In genomic region chr5:144308211-144308610, GRCh38 we compare ENCODE assay signal across 14 cellular contexts.
A peak's percentile ranks its signal among the peaks of the same experiment; 100 is the strongest.
DNase-seq lines count a peak whose midpoint lies in the region; ATAC-seq and TF ChIP-seq lines count a peak whose summit lies in the region.
"Had no signal": no experiment of that assay in that cellular context is flagged by ENCODE, and none has a peak within 500 bp of the region (broad histone marks: within the 10 kb centered on the region; RNA-seq: fewer than 3 reads in every experiment).

No MANE protein-coding gene starts in this region.

- H3K4me3 ChIP-seq in heart left ventricle (no peak overlapping the region), body of pancreas (no peak overlapping the region), H7 (ENCODE audit: insufficient read depth, low read depth, low read length) (no peak overlapping the region)

- WGBS in heart left ventricle, 4 donors: 85 to 93% (median 91%) methylated on average over 5 of the region's 5 CpGs
- WGBS in body of pancreas, 2 donors: 73 to 74% methylated on average over 5 of the region's 5 CpGs

- TF ChIP-seq CTCF in heart left ventricle (IDR thresholded peaks at IDR 0.05) (no peak), body of pancreas (IDR thresholded peaks at IDR 0.05) (no peak)

- H3K9me3 ChIP-seq in heart left ventricle (no peaks in the 10 kb centered on the region), body of pancreas (no peaks in the 10 kb centered on the region)

- peaks cover 0 to 16% (median 0%) of the 10 kb centered on the region in 9 donors for H3K27me3 ChIP-seq in heart left ventricle
- H3K27me3 ChIP-seq in body of pancreas: no peaks in the 10 kb centered on the region
- H3K27me3 ChIP-seq in H7 (ENCODE audit: control insufficient read depth, insufficient read depth, low read length): no peaks in the 10 kb centered on the region

- peaks cover 0 to 7% (median 0%) of the 10 kb centered on the region in 12 donors for H3K4me1 ChIP-seq in heart left ventricle
- peaks cover 45% of the 10 kb centered on the region for H3K4me1 ChIP-seq in body of pancreas

- intact Hi-C loops in Right ventricle myocardium superior (cut with DNase I) (no loop called here), heart left ventricle (cut with DNase I) (no loop called here), body of pancreas (cut with DNase I) (no loop called here)

- ATAC-seq in Right ventricle myocardium superior (ENCODE audit: poor library complexity) (peak; percentile 26), heart left ventricle (no peak), body of pancreas (no peak)
- ATAC-seq: HepG2 had no signal

- no peaks in the 10 kb centered on the region for H3K36me3 ChIP-seq in heart left ventricle
- no peaks in the 10 kb centered on the region for H3K36me3 ChIP-seq in body of pancreas (replicated peaks in 1 of 2; ENCODE audit: insufficient read depth in 1 of 2, low read depth in 2 of 2)
- H3K36me3 ChIP-seq in H7 (replicated peaks; ENCODE audit: control insufficient read depth, insufficient read depth, low read length): no peaks in the 10 kb centered on the region

- DNase-seq in NCI-H146 (lab: John Stamatoyannopoulos, UW): peak; percentile 22
- DNase-seq in NCI-H146 treated with DMSO at 0.1 percent for 48 hours (lab: John Stamatoyannopoulos, UW; ENCODE audit: unreplicated experiment): no peak
- DNase-seq in Right ventricle myocardium superior: no peak
- DNase-seq in heart left ventricle: no peak
- DNase-seq in body of pancreas: peak in 2 of 4 donors; percentile 8 to 28
- DNase-seq in H7: no peak
- DNase-seq in GF-D8 (lab: John Stamatoyannopoulos, UW): no peak
- DNase-seq: C1 segment of cervical spinal cord; CD4-positive, alpha-beta memory T cell; DND-41; GDM1; HCEC 1CT; HFFc6 had no signal

- no peak for TF ChIP-seq POLR2A in heart left ventricle (IDR thresholded peaks at IDR 0.05)
- TF ChIP-seq POLR2A in body of pancreas (IDR thresholded peaks at IDR 0.05): no peak

- no peak overlapping the region for H3K27ac ChIP-seq in heart left ventricle
- H3K27ac ChIP-seq in body of pancreas: peak overlapping the region in 3 of 4 donors; percentile 33 to 50 (median 48)

Comparison
In these comparisons a context has a peak if more than half of its experiments do, and no peak if none do; other contexts are left out.
1. H3K27ac ChIP-seq: peak in body of pancreas (3 of 4); none in heart left ventricle (0 of 12).